ENCODE assay signal across 27 cellular contexts in the genomic region with DNA sequence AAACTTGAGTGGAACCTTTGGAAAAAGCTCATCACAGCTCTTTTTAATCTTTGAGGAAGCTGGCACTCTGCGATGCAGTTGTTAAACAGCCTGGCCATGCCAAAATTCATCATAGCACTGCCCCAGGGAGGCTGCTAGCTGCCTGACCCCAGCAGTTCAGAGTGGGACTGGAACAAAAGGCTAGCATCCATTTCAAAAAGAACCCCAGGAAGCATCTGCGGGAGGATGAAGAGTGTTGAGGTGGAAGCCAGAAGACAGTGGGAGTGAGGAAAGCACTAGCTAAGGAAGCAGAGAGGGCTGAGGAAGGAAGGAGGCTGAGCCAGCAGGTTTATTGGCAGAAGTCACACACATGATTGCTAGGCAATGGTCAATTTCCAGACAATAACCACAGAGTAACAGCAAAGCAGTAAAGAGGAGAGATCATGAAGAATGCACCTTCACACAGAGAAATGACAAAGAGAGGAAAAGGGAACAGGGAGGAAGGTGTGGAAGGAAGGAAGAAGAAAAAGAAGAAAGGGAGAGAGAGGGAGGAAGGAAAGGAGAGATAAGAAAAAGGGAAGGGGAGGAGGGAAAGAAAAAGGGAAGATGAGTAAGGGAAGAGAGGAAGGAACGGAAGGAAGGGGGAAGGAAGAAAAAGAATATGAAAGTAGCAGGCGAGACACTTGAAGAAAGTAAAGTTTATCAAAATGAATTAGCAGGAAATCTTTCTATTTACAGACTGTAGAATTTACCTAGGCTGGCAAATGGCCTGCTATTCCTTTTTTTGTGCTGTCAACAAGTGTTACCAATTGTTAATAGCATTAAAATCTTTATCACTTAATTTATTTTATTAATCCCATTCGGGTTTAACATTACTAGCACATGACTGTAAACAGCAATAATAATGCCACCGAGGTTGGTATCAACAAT.
DNase-seq lines count a peak whose midpoint lies in the region; ATAC-seq and TF ChIP-seq lines count a peak whose summit lies in the region.
"Had no signal": no experiment of that assay in that cellular context is flagged by ENCODE, and none has a peak within 500 bp of the region (broad histone marks: within the 10 kb centered on the region; RNA-seq: fewer than 3 reads in every experiment).

No MANE protein-coding gene starts in this region.

- no peak overlapping the region for H3K23ac ChIP-seq in neuronal stem cell (ENCODE audit: low read depth, low read length, poor library complexity)

- intact Hi-C loops in esophagus squamous epithelium (cut with DNase I) = no loop called here
- intact Hi-C loops in CD4-positive, alpha-beta T cell (cut with DNase I, micrococcal nuclease) = no loop called here

- POLR2A ChIA-PET in CD4-positive, alpha-beta T cell (lab: Charles Lee) = interaction anchor here (0.7 kb wide), 1 partner anchor 1335 kb away, joined by 3 read pairs; no protein-coding TSS in a partner anchor

- H2BK12ac ChIP-seq in neuronal stem cell (ENCODE audit: low read length) = no peak overlapping the region

- H2BK120ac ChIP-seq in neuronal stem cell (ENCODE audit: low read depth, low read length) = no peak overlapping the region

- H3K9me3 ChIP-seq in NT2/D1 (ENCODE audit: insufficient read depth, low read length) (no peaks in the 10 kb centered on the region), iPS-20b (ENCODE audit: insufficient read depth, low read depth, low read length) (no peaks in the 10 kb centered on the region), neuronal stem cell (replicated peaks in 1 of 2; ENCODE audit: control insufficient read depth in 2 of 2, insufficient read depth in 1 of 2, low read depth in 1 of 2, low read length in 2 of 2) (no peaks in the 10 kb centered on the region), esophagus squamous epithelium (no peaks in the 10 kb centered on the region)
- H3K9me3 ChIP-seq in CD4-positive, alpha-beta T cell (ENCODE audit: control insufficient read depth, low read length) = no peaks in the 10 kb centered on the region
- H3K9me3 ChIP-seq: breast epithelium, gastroesophageal sphincter, left ventricle myocardium inferior, psoas muscle, thyroid gland had no signal

- no peak overlapping the region for H3K4me3 ChIP-seq in H7 (ENCODE audit: insufficient read depth, low read depth, low read length)
- H3K4me3 ChIP-seq in NT2/D1 (ENCODE audit: insufficient read length, low read depth) = no peak overlapping the region
- peak overlapping the region; percentile 37 for H3K4me3 ChIP-seq in iPS-20b (ENCODE audit: low read length)
- H3K4me3 ChIP-seq in neuronal stem cell (ENCODE audit: low read length in 2 of 2) = no peak overlapping the region
- no peak overlapping the region for H3K4me3 ChIP-seq in esophagus squamous epithelium
- H3K4me3 ChIP-seq: breast epithelium, dorsolateral prefrontal cortex, gastroesophageal sphincter, hepatocyte, left ventricle myocardium inferior, psoas muscle, thyroid gland had no signal

- H3K27ac ChIP-seq in iPS-20b (ENCODE audit: low read length) (no peak overlapping the region), neuronal stem cell (replicated peaks; ENCODE audit: low read length) (no peak overlapping the region), esophagus squamous epithelium (no peak overlapping the region)
- no peak overlapping the region for H3K27ac ChIP-seq in CD4-positive, alpha-beta T cell (ENCODE audit: low read depth, low read length)
- H3K27ac ChIP-seq: breast epithelium, dorsolateral prefrontal cortex, gastroesophageal sphincter, hepatocyte, left ventricle myocardium inferior, psoas muscle, thyroid gland, WERI-Rb-1 had no signal

- H3K9ac ChIP-seq in NT2/D1 (ENCODE audit: insufficient read length, low read depth) = no peak overlapping the region
- H3K9ac ChIP-seq in iPS-20b (ENCODE audit: low read depth, low read length) = no peak overlapping the region
- H3K9ac ChIP-seq in neuronal stem cell (ENCODE audit: low read depth, low read length, poor library complexity) = no peak overlapping the region

- no peaks in the 10 kb centered on the region for H3K4me1 Mint-ChIP-seq in CD4-positive, alpha-beta T cell (ENCODE audit: low read depth)
- H3K4me1 Mint-ChIP-seq: activated CD4-positive, alpha-beta T cell treated with anti-CD3 and anti-CD28 coated beads, Interleukin-2, amount 10 ng/mL, durations not matched to agents 24 days and 14 days had no signal

- H3K36me3 Mint-ChIP-seq in CD4-positive, alpha-beta T cell (ENCODE audit: low read depth) = no peaks in the 10 kb centered on the region
- H3K36me3 Mint-ChIP-seq: activated naive CD4-positive, alpha-beta T cell treated with anti-CD3 and anti-CD28 coated beads, Interleukin-2, amount 50 U/mL, for 72 hours had no signal

- DNase-seq in H7 = peak; percentile 65
- peak; percentile 67 for DNase-seq in NT2/D1 (ENCODE audit: low read depth, low spot score)
- no peak for DNase-seq in neuronal stem cell (ENCODE audit: low spot score)
- no peak for DNase-seq in esophagus squamous epithelium (lab: John Stamatoyannopoulos, UW)
- DNase-seq in NCI-H187 (lab: John Stamatoyannopoulos, UW) = no peak
- no peak for DNase-seq in CD4-positive, alpha-beta T cell
- DNase-seq: activated CD4-positive, alpha-beta T cell treated with anti-CD3 and anti-CD28 coated beads, Interleukin-2, amount 10 ng/mL, durations not matched to agents 24 days and 14 days; activated CD8-positive, alpha-beta memory T cell treated with anti-CD3 and anti-CD28 coated beads for 24 hours; activated effector memory CD4-positive, alpha-beta T cell treated with Interleukin-2 at 50 U/mL for 16 hours; C1 segment of cervical spinal cord; COR-L47; dorsolateral prefrontal cortex; left ventricle myocardium inferior; mesenchymal stem cell; NCI-H1417 treated with DMSO at 0.1 percent for 48 hours; NCI-H446; NCI-H774; psoas muscle; stimulated activated CD4-positive, alpha-beta T cell treated with anti-CD3 and anti-CD28 coated beads, Interleukin-4, amount 100 ng/mL, for 1 hour; T1000; thyroid gland; WERI-Rb-1 had no signal

- H2BK15ac ChIP-seq in neuronal stem cell (ENCODE audit: low read length) = no peak overlapping the region

- no peak for ATAC-seq in CD4-positive, alpha-beta T cell (ENCODE audit: poor library complexity)
- ATAC-seq: activated naive CD4-positive, alpha-beta T cell treated with anti-CD3 and anti-CD28 coated beads, Interleukin-2, amount 50 U/mL, for 72 hours; gastroesophageal sphincter; psoas muscle had no signal

- CTCF ChIA-PET in CD4-positive, alpha-beta T cell (lab: Charles Lee) = no interaction called here

- peak overlapping the region; percentile 57 for H2AFZ ChIP-seq in neuronal stem cell (ENCODE audit: low read length)
- H2AFZ ChIP-seq: hepatocyte had no signal

- H3K4me3 Mint-ChIP-seq in CD4-positive, alpha-beta T cell = no peak overlapping the region
- H3K4me3 Mint-ChIP-seq: activated CD4-positive, alpha-beta T cell treated with anti-CD3 and anti-CD28 coated beads, Interleukin-2, amount 10 ng/mL, durations not matched to agents 24 days and 14 days had no signal

- H2BK5ac ChIP-seq in neuronal stem cell (ENCODE audit: low read length) = no peak overlapping the region

- no peak overlapping the region for H3K27ac Mint-ChIP-seq in CD4-positive, alpha-beta T cell
- H3K27ac Mint-ChIP-seq: activated CD4-positive, alpha-beta T cell treated with anti-CD3 and anti-CD28 coated beads, Interleukin-2, amount 10 ng/mL, durations not matched to agents 24 days and 14 days; activated naive CD4-positive, alpha-beta T cell treated with anti-CD3 and anti-CD28 coated beads, Interleukin-2, amount 50 U/mL, for 72 hours had no signal

- no peak overlapping the region for H3K14ac ChIP-seq in neuronal stem cell (ENCODE audit: low read length)

- no peak overlapping the region for H2AK5ac ChIP-seq in neuronal stem cell (ENCODE audit: low read depth, low read length)

- H4K8ac ChIP-seq in neuronal stem cell (ENCODE audit: low read depth, low read length) = no peak overlapping the region

- TF ChIP-seq CTCF in esophagus squamous epithelium (IDR thresholded peaks at IDR 0.05) = no peak
- TF ChIP-seq CTCF in CD4-positive, alpha-beta T cell (IDR thresholded peaks at IDR 0.05) = no peak

- TF ChIP-seq POLR2A in esophagus squamous epithelium (IDR thresholded peaks at IDR 0.05) = no peak

- H3K18ac ChIP-seq in neuronal stem cell (ENCODE audit: low read length) = no peak overlapping the region

- no peaks in the 10 kb centered on the region for H3K36me3 ChIP-seq in H7 (replicated peaks; ENCODE audit: control insufficient read depth, insufficient read depth, low read length)
- no peaks in the 10 kb centered on the region for H3K36me3 ChIP-seq in NT2/D1 (ENCODE audit: insufficient read depth, insufficient read length, low read length)
- no peaks in the 10 kb centered on the region for H3K36me3 ChIP-seq in iPS-20b (ENCODE audit: insufficient read depth, low read depth, low read length)
- no peaks in the 10 kb centered on the region for H3K36me3 ChIP-seq in neuronal stem cell (replicated peaks in 1 of 2; ENCODE audit: control insufficient read depth in 2 of 2, insufficient read depth in 2 of 2, low read length in 2 of 2)
- H3K36me3 ChIP-seq in esophagus squamous epithelium = no peaks in the 10 kb centered on the region
- H3K36me3 ChIP-seq: breast epithelium, gastroesophageal sphincter, left ventricle myocardium inferior, thyroid gland, WERI-Rb-1 had no signal

- H3K4me1 ChIP-seq in NT2/D1 (ENCODE audit: insufficient read depth, insufficient read length) (peaks cover 9% of the 10 kb centered on the region), iPS-20b (ENCODE audit: insufficient read depth, low read length) (peaks cover 61% of the 10 kb centered on the region), neuronal stem cell (ENCODE audit: control insufficient read depth in 2 of 2, insufficient read depth in 1 of 2, low read depth in 1 of 2, low read length in 2 of 2) (peaks cover 13 to 36% of the 10 kb centered on the region in 2 donors), esophagus squamous epithelium (no peaks in the 10 kb centered on the region)
- H3K4me1 ChIP-seq: breast epithelium, gastroesophageal sphincter, left ventricle myocardium inferior, psoas muscle, thyroid gland had no signal

- WGBS in neuronal stem cell (ENCODE audit: extremely low coverage in 2 of 2, insufficient read length in 2 of 2, insufficient replicate concordance in 1 of 2), 2 donors = 80% methylated on average over 1 of the region's 6 CpGs; no CpG with 5 or more reads in 1 of the 2 donors
- WGBS in esophagus squamous epithelium, 2 donors = 27 to 35% methylated on average over 6 of the region's 6 CpGs

- no peaks in the 10 kb centered on the region for H3K9me3 Mint-ChIP-seq in CD4-positive, alpha-beta T cell
- H3K9me3 Mint-ChIP-seq: activated CD4-positive, alpha-beta T cell treated with anti-CD3 and anti-CD28 coated beads, Interleukin-2, amount 10 ng/mL, durations not matched to agents 24 days and 14 days; activated naive CD4-positive, alpha-beta T cell treated with anti-CD3 and anti-CD28 coated beads, Interleukin-2, amount 50 U/mL, for 72 hours had no signal

- H3K4me2 ChIP-seq in neuronal stem cell (ENCODE audit: insufficient read depth, low read length, poor library complexity, severe bottlenecking) = no peak overlapping the region
- H3K4me2 ChIP-seq: hepatocyte had no signal

- H3K4ac ChIP-seq in neuronal stem cell (ENCODE audit: low read length) = no peak overlapping the region

- no peaks in the 10 kb centered on the region for H3K27me3 Mint-ChIP-seq in CD4-positive, alpha-beta T cell

- H3K27me3 ChIP-seq in H7 (ENCODE audit: control insufficient read depth, insufficient read depth, low read length) = no peaks in the 10 kb centered on the region
- no peaks in the 10 kb centered on the region for H3K27me3 ChIP-seq in NT2/D1 (ENCODE audit: insufficient read depth, insufficient read length)
- no peaks in the 10 kb centered on the region for H3K27me3 ChIP-seq in iPS-20b (ENCODE audit: insufficient read depth, low read length)
- H3K27me3 ChIP-seq in neuronal stem cell (ENCODE audit: control insufficient read depth in 3 of 3, insufficient read depth in 3 of 3, low read depth in 1 of 3, low read length in 3 of 3) = no peaks in the 10 kb centered on the region
- peaks cover 0 to 10% (median 0%) of the 10 kb centered on the region in 4 donors for H3K27me3 ChIP-seq in esophagus squamous epithelium
- no peaks in the 10 kb centered on the region for H3K27me3 ChIP-seq in CD4-positive, alpha-beta T cell (ENCODE audit: control insufficient read depth, insufficient read depth, low read length)
- H3K27me3 ChIP-seq: thyroid gland had no signal

- H3K79me1 ChIP-seq in neuronal stem cell (ENCODE audit: low read depth, low read length) = no peaks in the 10 kb centered on the region

- H4K91ac ChIP-seq in neuronal stem cell (ENCODE audit: low read depth, low read length, poor library complexity) = no peak overlapping the region

Comparison
In these comparisons a context has a peak if more than half of its experiments do, and no peak if none do; other contexts are left out.
1. DNase-seq: peak in H7 (single experiment) and NT2/D1 (single experiment); none in neuronal stem cell (single experiment), esophagus squamous epithelium (single experiment), NCI-H187 (0 of 2) and CD4-positive, alpha-beta T cell (0 of 10).